In genomic region chrX:120015145-120016067, GRCh38 we compare ENCODE assay signal across 9 cellular contexts.
DNase-seq lines count a peak whose midpoint lies in the region; ATAC-seq and TF ChIP-seq lines count a peak whose summit lies in the region.
"Had no signal": no experiment of that assay in that cellular context is flagged by ENCODE, and none has a peak within 500 bp of the region (broad histone marks: within the 10 kb centered on the region; RNA-seq: fewer than 3 reads in every experiment).

No MANE protein-coding gene starts in this region.

- no peak overlapping the region for H3K27ac Mint-ChIP-seq in activated T-cell treated with anti-CD3 and anti-CD28 coated beads, Interleukin-2, amount 50 U/mL, for 24 hours

- BruUV-seq in OCI-LY7 (replicated peaks; lab: Mats Ljungman, UMichigan), result no TSS peak

- H2AFZ ChIP-seq in OCI-LY7 (ENCODE audit: low read length), result no peak overlapping the region

- H3K9me3 ChIP-seq in adipocyte (ENCODE audit: control insufficient read depth, low read length) (no peaks in the 10 kb centered on the region), tibial artery (no peaks in the 10 kb centered on the region), OCI-LY7 (ENCODE audit: low read length) (no peaks in the 10 kb centered on the region)

- H3K4me3 ChIP-seq in adipocyte (ENCODE audit: low read length), result peak overlapping the region; percentile 44
- H3K4me3 ChIP-seq in tibial artery, result peak overlapping the region; percentile 6 to 28
- H3K4me3 ChIP-seq in OCI-LY7 (ENCODE audit: low read depth, low read length, poor library complexity, severe bottlenecking), result no peak overlapping the region

- peaks cover 14% of the 10 kb centered on the region for H3K4me1 Mint-ChIP-seq in activated T-cell treated with anti-CD3 and anti-CD28 coated beads, Interleukin-2, amount 50 U/mL, for 24 hours (ENCODE audit: low read depth)

- intact Hi-C loops in tibial artery (cut with DNase I; ENCODE audit: low total_unique reads), result no loop called here
- intact Hi-C loops in OCI-LY7 (cut with micrococcal nuclease; ENCODE audit: unreplicated experiment), result no loop called here

- H3K4me1 ChIP-seq in adipocyte (ENCODE audit: control insufficient read depth, insufficient read depth, low read length) (no peaks in the 10 kb centered on the region), tibial artery (peaks cover 0 to 10% (median 2%) of the 10 kb centered on the region in 4 donors), OCI-LY7 (ENCODE audit: insufficient read depth, low read length, poor library complexity, severe bottlenecking) (no peaks in the 10 kb centered on the region)

- CTCF ChIA-PET in OCI-LY7 (lab: Charles Lee; ENCODE audit: unreplicated experiment), result no interaction called here

- H3K9me2 ChIP-seq in OCI-LY7 (ENCODE audit: insufficient read depth, low read length), result no peaks in the 10 kb centered on the region

- H3K36me3 ChIP-seq in adipocyte (ENCODE audit: control insufficient read depth, insufficient read depth, low read length, severe bottlenecking) (no peaks in the 10 kb centered on the region), tibial artery (no peaks in the 10 kb centered on the region), OCI-LY7 (ENCODE audit: insufficient read depth, low read length) (no peaks in the 10 kb centered on the region)

- TF ChIP-seq CTCF in tibial artery (IDR thresholded peaks at IDR 0.05), result no peak
- no peak for TF ChIP-seq CTCF in OCI-LY7 (conservative IDR thresholded peaks at IDR 0.05; ENCODE audit: low read length)

- no peaks in the 10 kb centered on the region for H3K9me3 Mint-ChIP-seq in activated T-cell treated with anti-CD3 and anti-CD28 coated beads, Interleukin-2, amount 50 U/mL, for 24 hours
- H3K9me3 Mint-ChIP-seq: neural crest cell had no signal

- POLR2A ChIA-PET in OCI-LY7 (lab: Charles Lee), result no interaction called here

- H4K20me1 ChIP-seq in OCI-LY7 (ENCODE audit: insufficient read depth, low read length), result no peaks in the 10 kb centered on the region

- DNase-seq in activated T-cell treated with anti-CD3 and anti-CD28 coated beads, Interleukin-2, amount 50 U/mL, for 24 hours, result peak; percentile 34
- no peak for DNase-seq in activated T-cell treated with anti-CD3 and anti-CD28 coated beads, Interleukin-2, amount 50 U/mL, for 48 hours
- DNase-seq in adipocyte (ENCODE audit: low read depth), result no peak
- no peak for DNase-seq in left lobe of liver (ENCODE audit: low spot score)
- DNase-seq in tibial artery, result no peak
- DNase-seq in anterior cingulate cortex (lab: John Stamatoyannopoulos, UW), result no peak
- no peak for DNase-seq in OCI-LY7 (ENCODE audit: low spot score)

- H3K27ac ChIP-seq in tibial artery (no peak overlapping the region), OCI-LY7 (ENCODE audit: low read depth, low read length, poor library complexity, severe bottlenecking) (no peak overlapping the region)

- no peak overlapping the region for H3K9ac ChIP-seq in adipocyte (ENCODE audit: low read length)

- H3K36me3 Mint-ChIP-seq in activated T-cell treated with anti-CD3 and anti-CD28 coated beads, Interleukin-2, amount 50 U/mL, for 24 hours (ENCODE audit: low read depth), result no peaks in the 10 kb centered on the region

- ATAC-seq in left lobe of liver (peak; percentile 49), HG02623 (IDR thresholded peaks at IDR 0.05; ENCODE audit: unreplicated experiment) (no peak)

- peak overlapping the region; percentile 53 for H3K4me3 Mint-ChIP-seq in activated T-cell treated with anti-CD3 and anti-CD28 coated beads, Interleukin-2, amount 50 U/mL, for 24 hours
- H3K4me3 Mint-ChIP-seq: neural crest cell had no signal

- H3K27me3 Mint-ChIP-seq in activated T-cell treated with anti-CD3 and anti-CD28 coated beads, Interleukin-2, amount 50 U/mL, for 24 hours, result peaks cover 69% of the 10 kb centered on the region

- peaks cover 62% of the 10 kb centered on the region for H3K27me3 ChIP-seq in adipocyte (replicated peaks; ENCODE audit: control insufficient read depth, insufficient read depth, low read length)
- peaks cover 0 to 16% of the 10 kb centered on the region in 2 donors for H3K27me3 ChIP-seq in tibial artery

- H3K79me2 ChIP-seq in OCI-LY7 (ENCODE audit: insufficient read depth, low read depth, low read length), result no peaks in the 10 kb centered on the region

- no peak overlapping the region for H3K4me2 ChIP-seq in OCI-LY7 (ENCODE audit: low read length)
